In the genomic region with DNA sequence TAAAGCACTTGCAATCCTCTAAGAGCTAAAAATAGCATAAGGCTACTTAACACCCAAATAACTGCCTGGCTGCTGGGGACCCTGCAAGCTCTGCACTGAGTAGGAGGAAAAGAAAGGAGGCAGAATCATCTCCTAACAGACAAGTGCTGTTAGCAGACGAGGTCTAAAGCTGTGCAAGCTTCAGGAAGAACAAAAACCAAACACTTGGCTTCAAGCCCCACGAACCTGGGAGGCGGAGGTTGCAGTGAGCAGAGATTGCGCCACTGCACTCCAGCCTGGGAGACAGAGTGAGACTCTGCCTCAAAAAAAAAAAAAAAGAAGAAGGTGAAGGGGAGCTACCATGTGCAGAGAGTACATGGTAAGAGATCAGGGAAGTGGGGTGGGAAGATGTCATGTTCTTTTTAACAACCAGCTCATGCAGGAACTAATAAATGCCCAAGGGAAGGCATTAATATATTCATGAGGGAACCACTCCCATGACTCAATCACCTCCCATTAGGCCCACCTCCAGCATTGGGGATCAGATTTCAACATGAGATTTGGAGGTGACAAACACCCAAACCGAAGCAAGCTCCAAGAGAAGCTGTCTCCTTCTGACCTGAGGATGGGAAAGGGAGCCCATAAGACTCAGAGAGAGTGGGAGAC, we compare ENCODE assay signal across 10 cellular contexts. TPM values are rescaled to one million over a fixed set of nuclear protein-coding genes. Genes with fewer than 3 reads are reported as not detected.
DNase-seq lines count a peak whose midpoint lies in the region; ATAC-seq and TF ChIP-seq lines count a peak whose summit lies in the region.
"Had no signal": no experiment of that assay in that cellular context is flagged by ENCODE, and none has a peak within 500 bp of the region (broad histone marks: within the 10 kb centered on the region; RNA-seq: fewer than 3 reads in every experiment).

No MANE protein-coding gene starts in this region.

- H3K27ac Mint-ChIP-seq in nephron progenitor cell = peak overlapping the region; percentile 11

- H3K27me3 Mint-ChIP-seq in nephron progenitor cell (ENCODE audit: low read depth, poor library complexity) = peaks cover 3% of the 10 kb centered on the region

- H3K36me3 Mint-ChIP-seq in nephron progenitor cell (ENCODE audit: low read depth) = peaks cover 10% of the 10 kb centered on the region

- peaks cover 34% of the 10 kb centered on the region for H3K4me1 Mint-ChIP-seq in nephron progenitor cell

- no peak for TF ChIP-seq CTCF in nephron progenitor cell (IDR thresholded peaks at IDR 0.05)

- peaks cover 36% of the 10 kb centered on the region for H3K9me3 Mint-ChIP-seq in nephron progenitor cell

- H3K4me3 Mint-ChIP-seq in nephron progenitor cell = peak overlapping the region; percentile 24

- DNase-seq in GF-D8 (lab: John Stamatoyannopoulos, UW) (peak; percentile 51), NOMO-1 treated with DMSO at 0.1 percent for 48 hours (lab: John Stamatoyannopoulos, UW; ENCODE audit: unreplicated experiment) (peak; percentile 42), nephron progenitor cell (no peak), inferior parietal cortex (ENCODE audit: extremely low spot score) (no peak), foreskin melanocyte (no peak)
- DNase-seq in activated CD4-positive, alpha-beta T cell treated with anti-CD3 and anti-CD28 coated beads for 1 hour = no peak
- DNase-seq: cortex of kidney; stimulated activated CD4-positive, alpha-beta T cell treated with anti-CD3 and anti-CD28 coated beads, Interleukin-2, amount 100 ng/mL, for 24 hours had no signal

- ATAC-seq in esophagus mucosa (peak; percentile 81), GM18870 (IDR thresholded peaks at IDR 0.05; ENCODE audit: unreplicated experiment) (no peak)

RNA-seq across cellular contexts. Expression of a gene that starts 28.8 kb away (rescaled TPM):
- total RNA-seq in esophagus mucosa = 63.3 TPM

RNA-seq across cellular contexts. Expression of a gene that starts 54.9 kb away (rescaled TPM):
- 101 TPM for total RNA-seq in esophagus mucosa

Comparison
In these comparisons a context has a peak if more than half of its experiments do, and no peak if none do; other contexts are left out.
1. DNase-seq: peak in GF-D8 (single experiment) and NOMO-1 treated with DMSO at 0.1 percent for 48 hours (single experiment); none in nephron progenitor cell (single experiment), inferior parietal cortex (single experiment), foreskin melanocyte (single experiment) and activated CD4-positive, alpha-beta T cell treated with anti-CD3 and anti-CD28 coated beads for 1 hour (single experiment).